ENCODE assay signal across 7 cellular contexts in genomic region chr1:17011439-17012307, GRCh38. TPM values are rescaled to one million over a fixed set of nuclear protein-coding genes. Genes with fewer than 3 reads are reported as not detected.
DNase-seq lines count a peak whose midpoint lies in the region; ATAC-seq and TF ChIP-seq lines count a peak whose summit lies in the region.

Gene ATP13A2, minus strand, starts transcription at chr1:17011928. Its CDS starts 190 bp downstream, at chr1:17011738.

- peak within 1 kb of the TSS; percentile 85 for H3K4me3 ChIP-seq in iPS-18c (ENCODE audit: insufficient read depth, low read depth, low read length)
- H3K4me3 ChIP-seq in skeletal muscle tissue (ENCODE audit: low read length in 3 of 3): peak within 1 kb of the TSS; percentile 72 to 82 (median 80)

- H3K27ac ChIP-seq in VCaP (peak within 1 kb of the TSS; percentile 71), skeletal muscle tissue (ENCODE audit: low read depth, low read length) (no peak within 1 kb of the TSS)

- ATAC-seq in GM18511 (IDR thresholded peaks at IDR 0.05; ENCODE audit: unreplicated experiment) (peak; percentile 93), HG02943 (IDR thresholded peaks at IDR 0.05; ENCODE audit: low read depth, unreplicated experiment) (peak; percentile 60)

- no peaks in the 10 kb centered on the region for H3K27me3 ChIP-seq in skeletal muscle tissue (ENCODE audit: control insufficient read depth in 3 of 3, insufficient read depth in 3 of 3, low read length in 3 of 3)

- H3K4me1 ChIP-seq in skeletal muscle tissue (ENCODE audit: control insufficient read depth in 3 of 3, insufficient read depth in 3 of 3, low read length in 3 of 3): peaks cover 22 to 29% (median 23%) of the 10 kb centered on the region in 3 donors

- H3K9me3 ChIP-seq in iPS-18c (ENCODE audit: control insufficient read depth, insufficient read depth, low read length) (no peaks in the 10 kb centered on the region), skeletal muscle tissue (ENCODE audit: control insufficient read depth in 3 of 3, low read length in 3 of 3) (no peaks in the 10 kb centered on the region)

- peak; percentile 11 for DNase-seq in NCI-H2029 treated with DMSO at 0.1 percent for 48 hours (lab: John Stamatoyannopoulos, UW)
- peak; percentile 60 to 89 for DNase-seq in T47D (ENCODE audit: low read depth in 1 of 2, low spot score in 1 of 2)

- peak within 1 kb of the TSS; percentile 65 to 84 (median 70) for H3K9ac ChIP-seq in skeletal muscle tissue (ENCODE audit: low read depth in 1 of 3, low read length in 3 of 3)

- peaks cover 0 to 2% (median 0%) of the 10 kb centered on the region in 3 donors for H3K36me3 ChIP-seq in skeletal muscle tissue (ENCODE audit: control insufficient read depth in 3 of 3, insufficient read depth in 3 of 3, low read length in 3 of 3)

- in situ Hi-C loops in T47D (cut with HindIII; ENCODE audit: low pct_unique_long_range_greater_than_20kb, low sequenced_read_pairs): no loop called here

- no peak for TF ChIP-seq CTCF in VCaP (conservative IDR thresholded peaks at IDR 0.05)

RNA-seq across cellular contexts. Expression of gene ATP13A2, which starts in this region (rescaled TPM):
- 8.9 TPM for total RNA-seq in skeletal muscle tissue
